17 cellular contexts compared by ENCODE assay signal in the genomic region with DNA sequence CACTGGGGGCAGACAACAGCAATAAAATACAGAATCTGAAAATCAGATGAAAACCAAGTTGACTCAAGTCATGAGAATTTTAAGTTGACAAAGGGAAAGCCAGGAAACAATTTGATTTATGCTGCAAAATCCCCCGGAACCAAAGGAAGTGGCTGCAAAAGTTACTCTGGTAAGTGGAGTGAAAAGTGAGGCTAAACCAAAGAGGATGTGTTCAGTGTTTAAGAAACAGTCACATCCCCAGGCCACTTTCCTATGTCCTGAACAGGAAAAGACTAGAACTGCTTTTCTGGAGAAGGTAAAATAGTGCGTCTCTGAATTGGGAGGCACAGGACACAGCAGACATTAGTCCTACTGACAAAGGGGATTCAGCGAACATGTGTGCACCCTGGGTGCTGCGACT. TPM values are rescaled to one million over a fixed set of nuclear protein-coding genes. Genes with fewer than 3 reads are reported as not detected.
A peak's percentile ranks its signal among the peaks of the same experiment; 100 is the strongest.
DNase-seq lines count a peak whose midpoint lies in the region; ATAC-seq, FAIRE-seq and TF ChIP-seq lines count a peak whose summit lies in the region.
"Had no signal": no experiment of that assay in that cellular context is flagged by ENCODE, and none has a peak within 500 bp of the region (broad histone marks: within the 10 kb centered on the region; RNA-seq: fewer than 3 reads in every experiment).

No MANE protein-coding gene starts in this region.

- H3K4me2 ChIP-seq in mammary epithelial cell (ENCODE audit: insufficient read depth, low read depth, low read length) (no peak overlapping the region), PC-3 (ENCODE audit: low read length) (no peak overlapping the region)

- H3K27ac ChIP-seq in mammary epithelial cell (ENCODE audit: insufficient read depth, low read depth, low read length) (no peak overlapping the region), spleen (peak overlapping the region in 4 of 8 donors; percentile 19 to 52 (median 30)), substantia nigra (ENCODE audit: low read depth, low read length, poor library complexity, severe bottlenecking) (no peak overlapping the region), PC-3 (ENCODE audit: low read length) (no peak overlapping the region)
- H3K27ac ChIP-seq: parathyroid adenoma, tibial artery, VCaP had no signal

- FAIRE-seq in GM18507 (lab: Jason Lieb, UNC) = peak; percentile 69

- BruUV-seq in MCF 10A (replicated peaks; lab: Mats Ljungman, UMichigan) = no TSS peak
- BruUV-seq in mammary epithelial cell (replicated peaks; lab: Mats Ljungman, UMichigan) = no TSS peak
- BruUV-seq in PC-3 (replicated peaks; lab: Mats Ljungman, UMichigan) = no TSS peak

- H3K79me2 ChIP-seq in mammary epithelial cell (ENCODE audit: insufficient read depth, low read length) (peaks cover 49% of the 10 kb centered on the region), PC-3 (ENCODE audit: low read length) (peaks cover 59% of the 10 kb centered on the region)
- H3K79me2 ChIP-seq: parathyroid adenoma had no signal

- TF ChIP-seq CTCF in MCF 10A (IDR thresholded peaks at IDR 0.05; ENCODE audit: unreplicated experiment) = no peak
- no peak for TF ChIP-seq CTCF in mammary epithelial cell (conservative IDR thresholded peaks at IDR 0.05 in 1 of 2, IDR thresholded peaks at IDR 0.05 in 1 of 2; ENCODE audit: extremely low read depth in 1 of 2, insufficient read depth in 1 of 2, low read depth in 1 of 2, low read length in 2 of 2)
- TF ChIP-seq CTCF in spleen (IDR thresholded peaks at IDR 0.05 in 8 of 11, conservative IDR thresholded peaks at IDR 0.05 in 3 of 11) = no peak
- no peak for TF ChIP-seq CTCF in PC-3 (conservative IDR thresholded peaks at IDR 0.05; ENCODE audit: low read depth, low read length)

- DNase-seq in MCF 10A (ENCODE audit: unreplicated experiment) (no peak), mammary epithelial cell (no peak), GM18507 (ENCODE audit: extremely low spot score, insufficient read length, low read depth) (no peak), spleen (peak; percentile 29), substantia nigra (lab: John Stamatoyannopoulos, UW) (no peak), Right ventricle myocardium inferior (ENCODE audit: missing footprints) (no peak), PC-3 (no peak)
- DNase-seq in activated T-helper 2 cell treated with anti-CD3 and anti-CD28 coated beads, Interferon-gamma antibody, Interleukin-2, Interleukin-4, amounts not matched to agents 10 μg/mL and 5 μg/mL and 100 μg/mL, durations not matched to agents 14 hours and 24 hours and 36 hours (ENCODE audit: low spot score) = no peak
- DNase-seq: caudate nucleus; effector memory CD4-positive, alpha-beta T cell; left cardiac atrium; NCI-H1105 treated with DMSO at 0.1 percent for 48 hours; stimulated activated CD4-positive, alpha-beta T cell treated with anti-CD3 and anti-CD28 coated beads, Interleukin-4, amount 100 ng/mL, for 1 hour; SW 1271; tibial artery had no signal

- no peak overlapping the region for H3K9ac ChIP-seq in mammary epithelial cell (ENCODE audit: insufficient read depth, low read length)
- H3K9ac ChIP-seq in PC-3 (ENCODE audit: low read length) = no peak overlapping the region
- H3K9ac ChIP-seq: parathyroid adenoma had no signal

- H2AFZ ChIP-seq in mammary epithelial cell (ENCODE audit: low read depth, low read length) (no peak overlapping the region), PC-3 (ENCODE audit: low read length) (no peak overlapping the region)
- H2AFZ ChIP-seq: parathyroid adenoma had no signal

- H3K9me3 ChIP-seq in mammary epithelial cell (replicated peaks; ENCODE audit: insufficient read depth, low read length) = no peaks in the 10 kb centered on the region
- H3K9me3 ChIP-seq in spleen = no peaks in the 10 kb centered on the region
- no peaks in the 10 kb centered on the region for H3K9me3 ChIP-seq in PC-3 (ENCODE audit: low read length)
- H3K9me3 ChIP-seq: tibial artery had no signal

- no peaks in the 10 kb centered on the region for H4K20me1 ChIP-seq in mammary epithelial cell (ENCODE audit: insufficient read depth, low read length)
- no peaks in the 10 kb centered on the region for H4K20me1 ChIP-seq in PC-3 (ENCODE audit: low read length)

- POLR2A ChIA-PET in MCF 10A (lab: Yijun Ruan, JAX) (interaction anchor here (0.9 to 1.9 kb wide), 3 partner anchors 7 to 357 kb away, joined by 3 to 5 read pairs (median 3); no protein-coding TSS in a partner anchor), PC-3 (lab: Charles Lee; ENCODE audit: unreplicated experiment) (no interaction called here)

- H3K4me1 Mint-ChIP-seq in MCF 10A (ENCODE audit: insufficient read depth, unreplicated experiment) = peaks cover 34% of the 10 kb centered on the region
- H3K4me1 Mint-ChIP-seq in activated T-helper 2 cell treated with anti-CD3 and anti-CD28 coated beads, Interferon-gamma antibody, Interleukin-2, Interleukin-4, amounts not matched to agents 10 μg/mL and 5 μg/mL and 100 μg/mL, durations not matched to agents 14 hours and 24 hours and 36 hours (ENCODE audit: low read depth) = peaks cover 41% of the 10 kb centered on the region

- H3K36me3 Mint-ChIP-seq in MCF 10A (ENCODE audit: insufficient read depth, unreplicated experiment) = peaks cover 46% of the 10 kb centered on the region
- peaks cover 34% of the 10 kb centered on the region for H3K36me3 Mint-ChIP-seq in activated T-helper 2 cell treated with anti-CD3 and anti-CD28 coated beads, Interferon-gamma antibody, Interleukin-2, Interleukin-4, amounts not matched to agents 10 μg/mL and 5 μg/mL and 100 μg/mL, durations not matched to agents 14 hours and 24 hours and 36 hours (ENCODE audit: low read depth)

- ATAC-seq in Right ventricle myocardium inferior = no peak
- no peak for ATAC-seq in PC-3
- ATAC-seq: left cardiac atrium had no signal

- H3F3A ChIP-seq in PC-3 (ENCODE audit: low read length, unreplicated experiment) = no peaks in the 10 kb centered on the region

- H3K27me3 Mint-ChIP-seq in MCF 10A (ENCODE audit: insufficient read depth, unreplicated experiment) = no peaks in the 10 kb centered on the region
- no peaks in the 10 kb centered on the region for H3K27me3 Mint-ChIP-seq in activated T-helper 2 cell treated with anti-CD3 and anti-CD28 coated beads, Interferon-gamma antibody, Interleukin-2, Interleukin-4, amounts not matched to agents 10 μg/mL and 5 μg/mL and 100 μg/mL, durations not matched to agents 14 hours and 24 hours and 36 hours (ENCODE audit: low read depth)

- dilution Hi-C loops in mammary epithelial cell (cut with HindIII; ENCODE audit: low sequenced_read_pairs) = no loop called here

- TF ChIP-seq POLR2A in spleen (IDR thresholded peaks at IDR 0.05) = no peak

- H3K4me3 ChIP-seq in mammary epithelial cell (replicated peaks in 1 of 3; ENCODE audit: insufficient read depth in 1 of 3, low read depth in 2 of 3, low read length in 3 of 3) = no peak overlapping the region
- no peak overlapping the region for H3K4me3 ChIP-seq in spleen
- no peak overlapping the region for H3K4me3 ChIP-seq in PC-3 (ENCODE audit: low read length)
- H3K4me3 ChIP-seq: tibial artery had no signal

- CTCF ChIA-PET in MCF 10A (lab: Yijun Ruan, JAX) = interaction anchor here (1.2 kb wide), 1 partner anchor 12 kb away, joined by 3 read pairs; no protein-coding TSS in a partner anchor
- CTCF ChIA-PET in mammary epithelial cell (lab: Charles Lee; ENCODE audit: low non-redundant PET) = no interaction called here
- CTCF ChIA-PET in PC-3 (lab: Charles Lee) = no interaction called here

- no peaks in the 10 kb centered on the region for H3K36me3 ChIP-seq in mammary epithelial cell (ENCODE audit: insufficient read depth, low read length)
- H3K36me3 ChIP-seq in spleen = peaks cover 0 to 14% (median 0%) of the 10 kb centered on the region in 6 donors
- no peaks in the 10 kb centered on the region for H3K36me3 ChIP-seq in PC-3 (ENCODE audit: low read depth, low read length)
- H3K36me3 ChIP-seq: tibial artery had no signal

- H3K27ac Mint-ChIP-seq in MCF 10A (ENCODE audit: low read depth, unreplicated experiment) = peak overlapping the region; percentile 16
- peak overlapping the region; percentile 64 for H3K27ac Mint-ChIP-seq in activated T-helper 2 cell treated with anti-CD3 and anti-CD28 coated beads, Interferon-gamma antibody, Interleukin-2, Interleukin-4, amounts not matched to agents 10 μg/mL and 5 μg/mL and 100 μg/mL, durations not matched to agents 14 hours and 24 hours and 36 hours

- in situ Hi-C loops in mammary epithelial cell (cut with MboI; ENCODE audit: low sequenced_read_pairs in 2 of 2) = loop anchor here in 1 of 2 donors (10.0 kb wide), 1 partner anchor 348 kb away; no protein-coding TSS in a partner anchor

- intact Hi-C loops in MCF 10A (cut with micrococcal nuclease) = loop anchor here (10.0 kb wide), 2 partner anchors 148 to 692 kb away; partner anchors contain the start of gene RBM34
- intact Hi-C loops in mammary epithelial cell (cut with micrococcal nuclease) = no loop called here
- intact Hi-C loops in activated T-helper 2 cell treated with anti-CD3 and anti-CD28 coated beads, Interferon-gamma antibody, Interleukin-2, Interleukin-4, amounts not matched to agents 10 μg/mL and 5 μg/mL and 100 μg/mL, durations not matched to agents 14 hours and 24 hours and 36 hours (cut with micrococcal nuclease) = loop anchor here (10.0 kb wide), 1 partner anchor 852 kb away; the partner anchor contains the start of genes ARID4B and GGPS1
- intact Hi-C loops in spleen (cut with DNase I; ENCODE audit: low total_unique reads) = no loop called here
- intact Hi-C loops in Right ventricle myocardium inferior (cut with DNase I) = no loop called here
- intact Hi-C loops in PC-3 (cut with micrococcal nuclease) = no loop called here

- H3K9me3 Mint-ChIP-seq in MCF 10A (ENCODE audit: unreplicated experiment) = no peaks in the 10 kb centered on the region
- no peaks in the 10 kb centered on the region for H3K9me3 Mint-ChIP-seq in activated T-helper 2 cell treated with anti-CD3 and anti-CD28 coated beads, Interferon-gamma antibody, Interleukin-2, Interleukin-4, amounts not matched to agents 10 μg/mL and 5 μg/mL and 100 μg/mL, durations not matched to agents 14 hours and 24 hours and 36 hours

- H3K4me1 ChIP-seq in mammary epithelial cell (ENCODE audit: insufficient read depth, low read length) (peaks cover 11% of the 10 kb centered on the region), spleen (peaks cover 8 to 58% (median 41%) of the 10 kb centered on the region in 6 donors), PC-3 (ENCODE audit: insufficient read depth, low read length) (peaks cover 7% of the 10 kb centered on the region)
- H3K4me1 ChIP-seq: parathyroid adenoma had no signal

- WGBS in mammary epithelial cell (ENCODE audit: low coverage, missing lambda C conversion rate) = 100% methylated on average over 3 of the region's 4 CpGs
- 13 to 33% (median 25%) methylated on average over 3 to 4 of the region's 4 CpGs for WGBS in spleen, 5 donors

- no peaks in the 10 kb centered on the region for H3K27me3 ChIP-seq in mammary epithelial cell (ENCODE audit: insufficient read depth, low read length)
- no peaks in the 10 kb centered on the region for H3K27me3 ChIP-seq in spleen (replicated peaks in 1 of 7)
- no peaks in the 10 kb centered on the region for H3K27me3 ChIP-seq in PC-3 (ENCODE audit: low read length)
- H3K27me3 ChIP-seq: tibial artery had no signal

- H3K9me2 ChIP-seq in PC-3 (replicated peaks; ENCODE audit: low read length) = no peaks in the 10 kb centered on the region

- H3K4me3 Mint-ChIP-seq in MCF 10A (ENCODE audit: unreplicated experiment) = no peak overlapping the region
- no peak overlapping the region for H3K4me3 Mint-ChIP-seq in activated T-helper 2 cell treated with anti-CD3 and anti-CD28 coated beads, Interferon-gamma antibody, Interleukin-2, Interleukin-4, amounts not matched to agents 10 μg/mL and 5 μg/mL and 100 μg/mL, durations not matched to agents 14 hours and 24 hours and 36 hours (ENCODE audit: low read depth)

RNA-seq across cellular contexts. Expression of gene TARBP1, which starts 5.9 kb away (rescaled TPM):
- 45.5 and 52.5 TPM in 2 replicates for total RNA-seq in MCF 10A (2022)
- total RNA-seq in mammary epithelial cell = 10 to 100 TPM; 16.1 to 18.0 TPM
- polyA plus RNA-seq in mammary epithelial cell = 17.8 TPM
- 32.8 TPM for polyA minus RNA-seq in mammary epithelial cell
- total RNA-seq in activated T-helper 2 cell treated with anti-CD3 and anti-CD28 coated beads, Interferon-gamma antibody, Interleukin-2, Interleukin-4, amounts not matched to agents 10 μg/mL and 5 μg/mL and 100 μg/mL, durations not matched to agents 14 hours and 24 hours and 36 hours = 79.7 and 87.5 TPM in 2 replicates
- 10 to 100 TPM; 27.1 to 41.7 (median 38.9) TPM for total RNA-seq in spleen
- polyA plus RNA-seq in spleen = 10 to 100 TPM; 41.1 to 99.7 (median 50.1) TPM
- 10.1 TPM for total RNA-seq in Right ventricle myocardium inferior
- total RNA-seq in PC-3 (2014; rRNA removed) = 15.1 and 27.7 TPM in 2 replicates

Comparison
In these comparisons a context has a peak if more than half of its experiments do, and no peak if none do; other contexts are left out.
1. intact Hi-C loops: an anchor here in MCF 10A (10.0 kb wide) and activated T-helper 2 cell treated with anti-CD3 and anti-CD28 coated beads, Interferon-gamma antibody, Interleukin-2, Interleukin-4, amounts not matched to agents 10 μg/mL and 5 μg/mL and 100 μg/mL, durations not matched to agents 14 hours and 24 hours and 36 hours (10.0 kb wide); none called in mammary epithelial cell, spleen, Right ventricle myocardium inferior and PC-3.